In the genomic region with DNA sequence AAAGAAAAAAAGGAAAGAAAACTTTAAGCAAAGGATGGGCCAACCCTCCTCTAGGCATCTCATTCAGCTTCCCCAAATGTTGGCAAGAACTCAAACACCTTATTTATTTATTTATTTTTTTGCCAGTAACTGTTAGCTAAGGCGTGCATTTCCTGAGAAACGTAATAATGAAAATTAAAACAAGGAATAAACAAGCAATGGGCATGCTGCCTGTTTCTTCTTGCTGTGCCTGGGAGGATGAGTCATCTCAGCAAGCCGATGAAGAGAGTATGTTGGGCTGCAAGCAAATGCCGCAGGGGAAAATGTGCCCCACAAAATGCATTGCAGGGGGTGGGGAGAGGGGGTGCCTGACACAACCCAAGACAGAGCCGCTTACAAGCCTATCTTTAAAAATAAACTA, we compare ENCODE assay signal across 9 cellular contexts. TPM values are rescaled to one million over a fixed set of nuclear protein-coding genes. Genes with fewer than 3 reads are reported as not detected.
DNase-seq lines count a peak whose midpoint lies in the region; ATAC-seq and TF ChIP-seq lines count a peak whose summit lies in the region.
"Had no signal": no experiment of that assay in that cellular context is flagged by ENCODE, and none has a peak within 500 bp of the region (broad histone marks: within the 10 kb centered on the region; RNA-seq: fewer than 3 reads in every experiment).

No MANE protein-coding gene starts in this region.

- DNase-seq in GM03348 (ENCODE audit: low spot score) (peak; percentile 78), RPMI7951 (ENCODE audit: low read depth) (peak; percentile 91), fibroblast of lung (ENCODE audit: low read depth in 2 of 2) (peak; percentile 81 to 88), retinal pigment epithelial cell (ENCODE audit: low read depth) (peak; percentile 42)
- no peak for DNase-seq in naive thymus-derived CD8-positive, alpha-beta T cell
- no peak for DNase-seq in stimulated activated CD4-positive, alpha-beta T cell treated with anti-CD3 and anti-CD28 coated beads, Interleukin-2, amount 100 ng/mL, for 48 hours
- DNase-seq in activated CD4-positive, alpha-beta T cell treated with anti-CD3 and anti-CD28 coated beads for 48 hours: no peak
- DNase-seq: NCI-H526 treated with DMSO at 0.1 percent for 48 hours had no signal

- no peak for TF ChIP-seq CTCF in fibroblast of lung (conservative IDR thresholded peaks at IDR 0.05 in 1 of 2, IDR thresholded peaks at IDR 0.05 in 1 of 2; ENCODE audit: low read depth in 1 of 2, low read length in 2 of 2)
- TF ChIP-seq CTCF in retinal pigment epithelial cell (conservative IDR thresholded peaks at IDR 0.05; ENCODE audit: low read depth, low read length): no peak

- peak overlapping the region; percentile 56 for H3K4me2 ChIP-seq in fibroblast of lung (ENCODE audit: extremely low read depth, insufficient read depth, low read length)

- H3K27me3 Mint-ChIP-seq in naive thymus-derived CD8-positive, alpha-beta T cell: no peaks in the 10 kb centered on the region

- no peak for ATAC-seq in HG02588 (IDR thresholded peaks at IDR 0.05; ENCODE audit: unreplicated experiment)
- ATAC-seq in naive thymus-derived CD8-positive, alpha-beta T cell: no peak

- H3K79me2 ChIP-seq in fibroblast of lung (ENCODE audit: control insufficient read depth, insufficient read depth, low read length): no peaks in the 10 kb centered on the region

- H3K27ac Mint-ChIP-seq in naive thymus-derived CD8-positive, alpha-beta T cell: peak overlapping the region in 1 of 10 donors; percentile 11

- peaks cover 7% of the 10 kb centered on the region for H3K4me1 ChIP-seq in fibroblast of lung (ENCODE audit: control insufficient read depth, extremely low read depth, insufficient read depth, low read length)

- H3K4me3 Mint-ChIP-seq in naive thymus-derived CD8-positive, alpha-beta T cell: no peak overlapping the region

- no peak overlapping the region for H3K9ac ChIP-seq in fibroblast of lung (ENCODE audit: insufficient read depth, low read length)

- no peak overlapping the region for H2AFZ ChIP-seq in fibroblast of lung (ENCODE audit: low read length)

- POLR2A ChIA-PET in naive thymus-derived CD8-positive, alpha-beta T cell (lab: Charles Lee): no interaction called here

- H3K4me3 ChIP-seq in fibroblast of lung (replicated peaks in 1 of 4; ENCODE audit: control extremely low read depth in 1 of 4, insufficient read depth in 1 of 4, low read depth in 3 of 4, low read length in 4 of 4): no peak overlapping the region
- no peak overlapping the region for H3K4me3 ChIP-seq in retinal pigment epithelial cell (ENCODE audit: low read length)

- no peaks in the 10 kb centered on the region for H3K9me3 Mint-ChIP-seq in naive thymus-derived CD8-positive, alpha-beta T cell

- H3K27ac ChIP-seq in fibroblast of lung (ENCODE audit: insufficient read depth, low read length): no peak overlapping the region

- H3K36me3 Mint-ChIP-seq in naive thymus-derived CD8-positive, alpha-beta T cell: peaks cover 5 to 59% (median 25%) of the 10 kb centered on the region in 3 donors

- no peaks in the 10 kb centered on the region for H4K20me1 ChIP-seq in fibroblast of lung (ENCODE audit: control insufficient read depth, extremely low read depth, insufficient read depth, low read length)

- no peaks in the 10 kb centered on the region for H3K27me3 ChIP-seq in fibroblast of lung (ENCODE audit: control insufficient read depth, insufficient read depth, low read length)

- no peaks in the 10 kb centered on the region for H3K36me3 ChIP-seq in fibroblast of lung (ENCODE audit: control insufficient read depth, insufficient read depth, low read length)

- H3K9me3 ChIP-seq in fibroblast of lung (ENCODE audit: control insufficient read depth, insufficient read depth, low read depth, low read length): no peaks in the 10 kb centered on the region

- H3K4me1 Mint-ChIP-seq in naive thymus-derived CD8-positive, alpha-beta T cell: peaks cover 4 to 13% (median 6%) of the 10 kb centered on the region in 4 donors

RNA-seq across cellular contexts. Expression of a gene that starts 40.5 kb away (rescaled TPM):
- total RNA-seq in RPMI7951 (2014; rRNA removed; shearing (Covaris generic)): 1.6 and 1.7 TPM in 2 replicates
- total RNA-seq in fibroblast of lung: 1.8 and 2.6 TPM in 2 replicates
- 7.6 and 12.8 TPM in 2 replicates for polyA plus RNA-seq in fibroblast of lung
- 3.3 and 5.8 TPM in 2 replicates for polyA plus RNA-seq in fibroblast of lung (2012)
- 0.86 and 2.4 TPM in 2 replicates for polyA minus RNA-seq in fibroblast of lung (ENCODE audit: low replicate concordance)
- total RNA-seq in naive thymus-derived CD8-positive, alpha-beta T cell: 10 to 100 TPM; 37.8 to 38.2 TPM
- polyA plus RNA-seq in naive thymus-derived CD8-positive, alpha-beta T cell: 10 to 100 TPM; 23.3 to 48.3 (median 32.1) TPM

Comparison
In these comparisons a context has a peak if more than half of its experiments do, and no peak if none do; other contexts are left out.
1. DNase-seq: peak in GM03348 (single experiment), RPMI7951 (single experiment), fibroblast of lung (2 of 2) and retinal pigment epithelial cell (single experiment); none in naive thymus-derived CD8-positive, alpha-beta T cell (0 of 10), stimulated activated CD4-positive, alpha-beta T cell treated with anti-CD3 and anti-CD28 coated beads, Interleukin-2, amount 100 ng/mL, for 48 hours (0 of 2) and activated CD4-positive, alpha-beta T cell treated with anti-CD3 and anti-CD28 coated beads for 48 hours (single experiment).
2. RNA of a gene that starts 40.5 kb away (total RNA-seq): 37.8 to 38.2 TPM in naive thymus-derived CD8-positive, alpha-beta T cell; 1.8 to 2.6 TPM in fibroblast of lung and 1.6 to 1.7 TPM in RPMI7951; every median in the first group is over 10 times any median in the second.